ENCODE assay signal across 7 cellular contexts in genomic region chr20:41318271-41318649, GRCh38. TPM values are rescaled to one million over a fixed set of nuclear protein-coding genes. Genes with fewer than 3 reads are reported as not detected.
A peak's percentile ranks its signal among the peaks of the same experiment; 100 is the strongest.
DNase-seq lines count a peak whose midpoint lies in the region; ATAC-seq and TF ChIP-seq lines count a peak whose summit lies in the region.

No MANE protein-coding gene starts in this region.

- no peaks in the 10 kb centered on the region for H3K36me3 ChIP-seq in H7 (replicated peaks; ENCODE audit: control insufficient read depth, insufficient read depth, low read length)
- no peaks in the 10 kb centered on the region for H3K36me3 ChIP-seq in Peyer's patch
- H3K36me3 ChIP-seq in fibroblast of lung (ENCODE audit: control insufficient read depth, insufficient read depth, low read length) = no peaks in the 10 kb centered on the region
- H3K36me3 ChIP-seq in sigmoid colon = no peaks in the 10 kb centered on the region

- H3K9me3 ChIP-seq in Peyer's patch = no peaks in the 10 kb centered on the region
- no peaks in the 10 kb centered on the region for H3K9me3 ChIP-seq in fibroblast of lung (ENCODE audit: control insufficient read depth, insufficient read depth, low read depth, low read length)
- H3K9me3 ChIP-seq in sigmoid colon = no peaks in the 10 kb centered on the region

- intact Hi-C loops in sigmoid colon (cut with DNase I) = loop anchor here (5.0 kb wide), 2 partner anchors 86 to 181 kb away; partner anchors contain the start of gene PLCG1

- peak; percentile 10 for DNase-seq in H7
- DNase-seq in Peyer's patch = no peak
- DNase-seq in fibroblast of lung (ENCODE audit: low read depth in 2 of 2) = no peak
- no peak for DNase-seq in sigmoid colon
- DNase-seq in HuH-7 (ENCODE audit: low spot score) = no peak
- DNase-seq in iPS-NIHi11 (ENCODE audit: low spot score) = no peak

- H3K4me3 ChIP-seq in H7 (ENCODE audit: insufficient read depth, low read depth, low read length) = no peak overlapping the region
- H3K4me3 ChIP-seq in Peyer's patch = peak overlapping the region; percentile 72 to 94 (median 85)
- H3K4me3 ChIP-seq in fibroblast of lung (replicated peaks in 1 of 4; ENCODE audit: control extremely low read depth in 1 of 4, insufficient read depth in 1 of 4, low read depth in 3 of 4, low read length in 4 of 4) = peak overlapping the region; percentile 56 to 68 (median 60)
- H3K4me3 ChIP-seq in sigmoid colon = peak overlapping the region; percentile 13 to 91 (median 62)

- peaks cover 4% of the 10 kb centered on the region for H3K27me3 ChIP-seq in H7 (ENCODE audit: control insufficient read depth, insufficient read depth, low read length)
- no peaks in the 10 kb centered on the region for H3K27me3 ChIP-seq in Peyer's patch
- H3K27me3 ChIP-seq in fibroblast of lung (ENCODE audit: control insufficient read depth, insufficient read depth, low read length) = no peaks in the 10 kb centered on the region
- H3K27me3 ChIP-seq in sigmoid colon = no peaks in the 10 kb centered on the region

- 12 to 52% methylated on average over 5 of the region's 5 CpGs for WGBS in sigmoid colon, 2 donors

- no peak overlapping the region for H2AFZ ChIP-seq in fibroblast of lung (ENCODE audit: low read length)

- TF ChIP-seq POLR2A in Peyer's patch (IDR thresholded peaks at IDR 0.05) (no peak), sigmoid colon (IDR thresholded peaks at IDR 0.05) (no peak)

- no peak for TF ChIP-seq EP300 in sigmoid colon (IDR thresholded peaks at IDR 0.05)

- H3K79me2 ChIP-seq in fibroblast of lung (ENCODE audit: control insufficient read depth, insufficient read depth, low read length) = peaks cover 28% of the 10 kb centered on the region

- peak overlapping the region; percentile 99 for H3K4me2 ChIP-seq in fibroblast of lung (ENCODE audit: extremely low read depth, insufficient read depth, low read length)

- no peaks in the 10 kb centered on the region for H4K20me1 ChIP-seq in fibroblast of lung (ENCODE audit: control insufficient read depth, extremely low read depth, insufficient read depth, low read length)

- no peak for ATAC-seq in HG03378 (IDR thresholded peaks at IDR 0.05; ENCODE audit: unreplicated experiment)

- H3K9ac ChIP-seq in fibroblast of lung (ENCODE audit: insufficient read depth, low read length) = no peak overlapping the region

- H3K4me1 ChIP-seq in Peyer's patch = peaks cover 0 to 37% (median 6%) of the 10 kb centered on the region in 4 donors
- H3K4me1 ChIP-seq in fibroblast of lung (ENCODE audit: control insufficient read depth, extremely low read depth, insufficient read depth, low read length) = peaks cover 2% of the 10 kb centered on the region
- H3K4me1 ChIP-seq in sigmoid colon = peaks cover 0 to 35% (median 23%) of the 10 kb centered on the region in 4 donors

- TF ChIP-seq CTCF in Peyer's patch (IDR thresholded peaks at IDR 0.05) = no peak
- no peak for TF ChIP-seq CTCF in fibroblast of lung (conservative IDR thresholded peaks at IDR 0.05 in 1 of 2, IDR thresholded peaks at IDR 0.05 in 1 of 2; ENCODE audit: low read depth in 1 of 2, low read length in 2 of 2)
- TF ChIP-seq CTCF in sigmoid colon (IDR thresholded peaks at IDR 0.05) = no peak

- H3K27ac ChIP-seq in Peyer's patch (peak overlapping the region; percentile 76 to 98 (median 90)), fibroblast of lung (ENCODE audit: insufficient read depth, low read length) (peak overlapping the region; percentile 75), sigmoid colon (peak overlapping the region; percentile 87 to 95 (median 92))

RNA-seq across cellular contexts. Expression of gene ZHX3, which starts 0.7 kb away (rescaled TPM):
- 2.5 and 5.1 TPM in 2 replicates for total RNA-seq in H7 (2014; rRNA removed; shearing (Covaris generic))
- total RNA-seq in Peyer's patch = 10 to 100 TPM; 33.8 to 53.0 (median 39.5) TPM
- 15.9 and 27.7 TPM in 2 replicates for total RNA-seq in fibroblast of lung
- 28.0 and 32.8 TPM in 2 replicates for polyA plus RNA-seq in fibroblast of lung
- polyA plus RNA-seq in fibroblast of lung (2012) = 28.8 and 29.8 TPM in 2 replicates
- polyA minus RNA-seq in fibroblast of lung (ENCODE audit: low replicate concordance) = 143 and 214 TPM in 2 replicates
- total RNA-seq in sigmoid colon = 10 to 100 TPM; 39.2 to 69.0 (median 51.1) TPM
- polyA plus RNA-seq in sigmoid colon = 10 to 100 TPM in 1 of 3 donors, 1 to 10 TPM in 2; 3.6 to 13.8 (median 4.4) TPM

RNA-seq across cellular contexts. Expression of gene LPIN3, which starts 22.4 kb away (rescaled TPM):
- total RNA-seq in H7 (2014; rRNA removed; shearing (Covaris generic)) = 4.5 and 6.7 TPM in 2 replicates
- total RNA-seq in Peyer's patch (100 to 1,000 TPM in 3 of 4 donors, 10 to 100 TPM in 1; 85.0 to 320 (median 222) TPM), fibroblast of lung (3.1 and 5.1 TPM in 2 replicates), sigmoid colon (10 to 100 TPM in 3 of 4 donors, 1 to 10 TPM in 1; 6.8 to 32.1 (median 15.8) TPM)
- polyA plus RNA-seq in fibroblast of lung (3.0 and 4.7 TPM in 2 replicates), sigmoid colon (10 to 100 TPM in 1 of 3 donors, 1 to 10 TPM in 2; 6.7 to 50.9 (median 7.2) TPM)
- polyA plus RNA-seq in fibroblast of lung (2012) = 4.4 and 6.7 TPM in 2 replicates
- polyA minus RNA-seq in fibroblast of lung (ENCODE audit: low replicate concordance) = 8.4 and 14.7 TPM in 2 replicates

RNA-seq across cellular contexts. Expression of gene EMILIN3, which starts 48.4 kb away (rescaled TPM):
- 6.2 and 7.9 TPM in 2 replicates for total RNA-seq in H7 (2014; rRNA removed; shearing (Covaris generic))
- under 1 TPM in 1 of 4 donors, not detected in 3; 0.66 TPM for total RNA-seq in Peyer's patch
- 0.17 TPM in 1 of 2 replicates, not detected in the other for total RNA-seq in fibroblast of lung
- polyA plus RNA-seq in fibroblast of lung = 0.05 and 0.06 TPM in 2 replicates
- 0.06 and 0.10 TPM in 2 replicates for polyA plus RNA-seq in fibroblast of lung (2012)
- not detected in 2 replicates for polyA minus RNA-seq in fibroblast of lung (ENCODE audit: low replicate concordance)
- total RNA-seq in sigmoid colon = 1 to 10 TPM in 3 of 4 donors, under 1 TPM in 1; 0.66 to 4.3 (median 3.2) TPM
- 1 to 10 TPM in 1 of 3 donors, not detected in 2; 1.0 TPM for polyA plus RNA-seq in sigmoid colon
